In genomic region chr7:28500143-28500542, GRCh38 we compare ENCODE assay signal across 16 cellular contexts.
DNase-seq lines count a peak whose midpoint lies in the region; ATAC-seq lines count a peak whose summit lies in the region.
"Had no signal": no experiment of that assay in that cellular context is flagged by ENCODE, and none has a peak within 500 bp of the region (broad histone marks: within the 10 kb centered on the region; RNA-seq: fewer than 3 reads in every experiment).

No MANE protein-coding gene starts in this region.

- no peak overlapping the region for H3K4me3 ChIP-seq in BLaER1 treated with 17β-estradiol and CSF1 and Interleukin-3, amounts not matched to agents 10 nM and 100 nM
- no peak overlapping the region for H3K4me3 ChIP-seq in Jurkat, Clone E6-1 (ENCODE audit: low read length)
- H3K4me3 ChIP-seq: GM23248 had no signal

- POLR2A ChIA-PET in activated naive CD8-positive, alpha-beta T cell treated with anti-CD3 and anti-CD28 coated beads, Interleukin-2, amount 10 ng/mL, durations not matched to agents 7 days and 5 days (lab: Charles Lee): no interaction called here

- no peak overlapping the region for H3K9ac ChIP-seq in BLaER1 treated with 17β-estradiol and CSF1 and Interleukin-3, amounts not matched to agents 10 nM and 100 nM
- H3K9ac ChIP-seq: GM23248 had no signal

- no peak overlapping the region for H3K27ac ChIP-seq in BLaER1 treated with 17β-estradiol and CSF1 and Interleukin-3, amounts not matched to agents 10 nM and 100 nM
- H3K27ac ChIP-seq: GM23248 had no signal

- DNase-seq in Jurkat, Clone E6-1 (ENCODE audit: low read depth, low spot score): peak; percentile 48
- peak; percentile 54 for DNase-seq in activated naive CD8-positive, alpha-beta T cell treated with anti-CD3 and anti-CD28 coated beads, Interleukin-2, amount 10 ng/mL, durations not matched to agents 7 days and 5 days
- peak; percentile 5 for DNase-seq in stimulated activated naive CD8-positive, alpha-beta T cell treated with anti-CD3 and anti-CD28 coated beads, Interleukin-15, Interleukin-2, amounts not matched to agents 100 U/mL and 50 U/mL, for 24 hours
- DNase-seq in NOMO-1 treated with dmso at 0.1 percent for 144 hours (lab: John Stamatoyannopoulos, UW; ENCODE audit: unreplicated experiment) (no peak), NCI-H748 (lab: John Stamatoyannopoulos, UW; ENCODE audit: unreplicated experiment) (no peak), retina (no peak)
- DNase-seq: CD8-positive, alpha-beta T cell; COR-L47; DMS153; GF-D8; GM23248 had no signal

- H3K4me3 Mint-ChIP-seq in activated naive CD8-positive, alpha-beta T cell treated with anti-CD3 and anti-CD28 coated beads, Interleukin-2, amount 10 ng/mL, durations not matched to agents 7 days and 5 days: no peak overlapping the region
- H3K4me3 Mint-ChIP-seq: B cell; CD14-positive monocyte; CD8-positive, alpha-beta T cell had no signal

- H3K27me3 Mint-ChIP-seq in activated naive CD8-positive, alpha-beta T cell treated with anti-CD3 and anti-CD28 coated beads, Interleukin-2, amount 10 ng/mL, durations not matched to agents 7 days and 5 days: peaks cover 27% of the 10 kb centered on the region

- no peaks in the 10 kb centered on the region for H3K36me3 Mint-ChIP-seq in activated naive CD8-positive, alpha-beta T cell treated with anti-CD3 and anti-CD28 coated beads, Interleukin-2, amount 10 ng/mL, durations not matched to agents 7 days and 5 days
- H3K36me3 Mint-ChIP-seq: CD14-positive monocyte; CD8-positive, alpha-beta T cell had no signal

- H3K4me1 ChIP-seq in BLaER1 treated with 17β-estradiol and CSF1 and Interleukin-3, amounts not matched to agents 10 nM and 100 nM: peaks cover 0 to 44% (median 29%) of the 10 kb centered on the region in 10 experiments; a peak in 17 of 20 replicates

- ATAC-seq in activated naive CD8-positive, alpha-beta T cell treated with anti-CD3 and anti-CD28 coated beads, Interleukin-2, amount 10 ng/mL, durations not matched to agents 7 days and 5 days (ENCODE audit: low read depth): no peak
- ATAC-seq in stimulated activated naive CD8-positive, alpha-beta T cell treated with anti-CD3 and anti-CD28 coated beads, Interleukin-15, Interleukin-2, amounts not matched to agents 100 U/mL and 50 U/mL, for 24 hours: no peak
- ATAC-seq: CD8-positive, alpha-beta T cell; HCT116; HepG2 had no signal

- H3K27ac Mint-ChIP-seq in activated naive CD8-positive, alpha-beta T cell treated with anti-CD3 and anti-CD28 coated beads, Interleukin-2, amount 10 ng/mL, durations not matched to agents 7 days and 5 days: no peak overlapping the region
- H3K27ac Mint-ChIP-seq: B cell; CD14-positive monocyte; CD8-positive, alpha-beta T cell had no signal

- no peaks in the 10 kb centered on the region; a peak in 1 of 22 replicates for H3K36me3 ChIP-seq in BLaER1 treated with 17β-estradiol and CSF1 and Interleukin-3, amounts not matched to agents 10 nM and 100 nM

- H4K20me1 ChIP-seq in BLaER1 treated with 17β-estradiol and CSF1 and Interleukin-3, amounts not matched to agents 10 nM and 100 nM: no peaks in the 10 kb centered on the region

- H3K4me1 Mint-ChIP-seq in activated naive CD8-positive, alpha-beta T cell treated with anti-CD3 and anti-CD28 coated beads, Interleukin-2, amount 10 ng/mL, durations not matched to agents 7 days and 5 days: peaks cover 11% of the 10 kb centered on the region
- H3K4me1 Mint-ChIP-seq: CD14-positive monocyte had no signal

- H3K27me3 ChIP-seq in BLaER1 treated with 17β-estradiol and CSF1 and Interleukin-3, amounts not matched to agents 10 nM and 100 nM: no peaks in the 10 kb centered on the region

- no peaks in the 10 kb centered on the region for H3K9me3 Mint-ChIP-seq in activated naive CD8-positive, alpha-beta T cell treated with anti-CD3 and anti-CD28 coated beads, Interleukin-2, amount 10 ng/mL, durations not matched to agents 7 days and 5 days
- H3K9me3 Mint-ChIP-seq: CD14-positive monocyte; CD8-positive, alpha-beta T cell had no signal

- peak overlapping the region in 7 of 11 experiments; percentile 4 to 60 (median 37); a peak in 10 of 22 replicates for H3K4me2 ChIP-seq in BLaER1 treated with 17β-estradiol and CSF1 and Interleukin-3, amounts not matched to agents 10 nM and 100 nM

- H3K9me3 ChIP-seq in BLaER1 treated with 17β-estradiol and CSF1 and Interleukin-3, amounts not matched to agents 10 nM and 100 nM (replicated peaks in 1 of 11): peaks cover 0 to 25% (median 9%) of the 10 kb centered on the region in 11 experiments; a peak in 12 of 22 replicates

Comparison
In these comparisons a context has a peak if more than half of its experiments do, and no peak if none do; other contexts are left out.
1. DNase-seq: peak in Jurkat, Clone E6-1 (single experiment), activated naive CD8-positive, alpha-beta T cell treated with anti-CD3 and anti-CD28 coated beads, Interleukin-2, amount 10 ng/mL, durations not matched to agents 7 days and 5 days (single experiment) and stimulated activated naive CD8-positive, alpha-beta T cell treated with anti-CD3 and anti-CD28 coated beads, Interleukin-15, Interleukin-2, amounts not matched to agents 100 U/mL and 50 U/mL, for 24 hours (single experiment); none in NOMO-1 treated with dmso at 0.1 percent for 144 hours (single experiment), NCI-H748 (single experiment) and retina (single experiment).